Comparison of ENCODE assay signal across 1 cellular context in the genomic region with DNA sequence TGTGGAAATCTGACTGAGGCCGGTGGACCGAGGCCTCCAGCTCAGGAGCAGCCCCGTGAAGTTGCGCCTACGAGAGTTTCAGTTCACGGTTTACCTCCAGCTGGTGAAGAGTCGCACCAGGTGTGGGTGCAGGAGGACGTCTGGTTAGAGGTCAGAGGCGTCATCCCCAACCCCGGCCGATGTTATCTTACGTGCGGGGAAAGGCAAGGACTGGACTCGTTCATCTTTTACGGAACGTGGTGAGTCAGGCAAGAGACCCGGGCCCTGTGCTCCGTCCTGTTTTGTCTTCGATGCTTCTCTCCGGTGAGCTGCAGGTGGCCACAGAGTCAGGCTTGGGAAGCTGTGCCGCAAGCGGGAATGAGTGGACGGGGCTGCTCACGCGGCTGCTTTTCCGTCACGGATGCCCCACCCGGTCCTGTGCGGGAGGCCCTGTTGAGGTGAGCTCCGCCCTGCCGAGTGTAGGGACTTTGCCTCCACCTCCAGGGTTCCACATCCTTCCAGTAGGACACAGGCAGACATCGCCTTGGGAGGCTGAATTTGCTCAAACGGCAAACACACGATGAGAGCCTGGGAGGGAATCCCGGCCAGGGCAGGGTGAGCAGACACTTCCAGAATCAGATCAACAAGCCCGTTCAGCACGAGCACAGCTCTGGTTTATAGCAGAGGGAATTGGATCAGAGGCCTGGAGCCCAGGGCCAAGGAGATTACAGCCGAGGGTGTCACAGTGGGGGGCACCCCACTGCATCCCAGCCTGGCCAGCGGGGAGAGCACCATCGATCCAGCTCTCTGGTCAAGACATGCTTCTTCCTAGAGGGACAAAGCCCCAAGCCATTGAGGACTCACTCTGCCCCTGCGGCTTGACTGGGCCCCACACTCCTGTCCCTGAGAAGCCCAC.
TF ChIP-seq lines count a peak whose summit lies in the region.

No MANE protein-coding gene starts in this region.

TF ChIP-seq in HepG2, 621 proteins besides CTCF, POLR2A, EP300 and RAD21:
- TF ChIP-seq RORA (CRISPR knock-in tag; IDR thresholded peaks at IDR 0.05) = no peak
